In the genomic region with DNA sequence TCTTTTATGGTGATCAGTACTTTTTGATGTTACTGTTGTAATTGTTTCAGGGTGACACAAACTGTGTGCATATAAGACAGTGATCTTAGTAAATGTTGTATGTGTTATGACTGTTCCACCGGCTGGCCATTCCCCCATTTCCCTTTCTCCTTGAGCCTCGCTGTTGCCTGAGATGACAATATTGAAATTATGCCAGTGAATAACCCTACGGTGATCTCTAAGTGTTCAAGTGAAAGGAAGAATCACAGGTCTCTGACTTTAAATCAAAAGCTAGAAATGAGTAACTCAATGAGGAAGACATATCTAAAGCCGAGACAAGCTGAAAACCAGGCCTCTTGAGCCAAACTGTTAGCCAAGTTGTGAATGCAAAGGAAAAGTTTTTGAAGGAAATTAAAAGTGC, we compare ENCODE assay signal across 15 cellular contexts. TPM values are rescaled to one million over a fixed set of nuclear protein-coding genes. Genes with fewer than 3 reads are reported as not detected.
DNase-seq lines count a peak whose midpoint lies in the region; ATAC-seq, FAIRE-seq and TF ChIP-seq lines count a peak whose summit lies in the region.
"Had no signal": no experiment of that assay in that cellular context is flagged by ENCODE, and none has a peak within 500 bp of the region (broad histone marks: within the 10 kb centered on the region; RNA-seq: fewer than 3 reads in every experiment).

No MANE protein-coding gene starts in this region.

- no peak overlapping the region for H3K27ac ChIP-seq in K562 (ENCODE audit: extremely low read depth, low read depth, low read length)
- H3K27ac ChIP-seq: C4-2B, right atrium auricular region, vagina had no signal

- H3K9ac ChIP-seq in K562 (ENCODE audit: insufficient read depth in 1 of 2, low read depth in 2 of 2, low read length in 2 of 2): no peak overlapping the region

- no peaks in the 10 kb centered on the region for H3K27me3 ChIP-seq in K562 (ENCODE audit: control insufficient read depth in 2 of 2, insufficient read depth in 2 of 2, low read length in 2 of 2)
- H3K27me3 ChIP-seq: right atrium auricular region, vagina had no signal

- no peak for TF ChIP-seq RAD21 in K562 (CRISPR knock-in tag; conservative IDR thresholded peaks at IDR 0.05 in 1 of 2, IDR thresholded peaks at IDR 0.05 in 1 of 2)

- POLR2A ChIA-PET in K562 (lab: Yijun Ruan, JAX): no interaction called here

- DNase-seq in K562 (ENCODE audit: extremely low read depth in 1 of 4, low spot score in 3 of 4) (no peak), GM03348 (ENCODE audit: low spot score) (no peak), putamen (ENCODE audit: low spot score) (no peak)
- DNase-seq in stimulated activated CD8-positive, alpha-beta memory T cell treated with anti-CD3 and anti-CD28 coated beads, Interleukin-4, amount 100 ng/mL, for 48 hours: no peak
- DNase-seq: activated CD4-positive, alpha-beta T cell treated with anti-CD3 and anti-CD28 coated beads, Interleukin-2, amount 50 U/mL, for 4 hours; activated effector memory CD4-positive, alpha-beta T cell treated with anti-CD3 and anti-CD28 coated beads, Interleukin-2, amount 50 U/mL, for 16 hours; nephron progenitor cell had no signal

- WGBS in K562 (ENCODE audit: insufficient coverage, low coverage, missing lambda C conversion rate): 77% methylated on average over 4 of the region's 4 CpGs

- TF ChIP-seq CTCF in K562 (IDR thresholded peaks at IDR 0.05 in 2 of 3, conservative IDR thresholded peaks at IDR 0.05 in 1 of 3; ENCODE audit: insufficient read depth in 2 of 3, low read depth in 1 of 3, low read length in 3 of 3): no peak

- FAIRE-seq in K562 (lab: Jason Lieb, UNC): peak; percentile 35
- FAIRE-seq: HTR-8/SVneo had no signal

- intact Hi-C loops in K562 (cut with micrococcal nuclease): no loop called here

- BruUV-seq in K562 (replicated peaks; lab: Mats Ljungman, UMichigan): no TSS peak

- no peak for TF ChIP-seq POLR2A in K562 (conservative IDR thresholded peaks at IDR 0.05)

- CTCF ChIA-PET in K562 (lab: Yijun Ruan, JAX; ENCODE audit: low intra/inter-chr PET ratio): no interaction called here

- H4K20me1 ChIP-seq in K562 (replicated peaks; ENCODE audit: control insufficient read depth, insufficient read depth, low read length): no peaks in the 10 kb centered on the region

- no peaks in the 10 kb centered on the region; a peak in 1 of 5 replicates for H3K4me1 ChIP-seq in K562 (replicated peaks in 1 of 2; ENCODE audit: control insufficient read depth in 2 of 2, insufficient read depth in 2 of 2, low read length in 2 of 2)
- H3K4me1 ChIP-seq: right atrium auricular region, vagina had no signal

- no peak overlapping the region for H3K4me3 ChIP-seq in K562
- H3K4me3 ChIP-seq: lung, right atrium auricular region, vagina had no signal

- no peak overlapping the region for H3K4me2 ChIP-seq in K562 (ENCODE audit: insufficient read depth, low read length)

- H2AFZ ChIP-seq in K562 (ENCODE audit: low read depth, low read length): no peak overlapping the region

- H3K9me3 ChIP-seq in K562 (replicated peaks; ENCODE audit: control insufficient read depth, insufficient read depth, low read depth, low read length): no peaks in the 10 kb centered on the region; the same call in 1 of the 2 replicates
- H3K9me3 ChIP-seq: right atrium auricular region had no signal

- in situ Hi-C loops in K562 (cut with MboI): no loop called here

- TF ChIP-seq EP300 in K562 (IDR thresholded peaks at IDR 0.05; ENCODE audit: low read length): no peak

- H3K79me2 ChIP-seq in K562 (ENCODE audit: control insufficient read depth, insufficient read depth, low read length): no peaks in the 10 kb centered on the region

- ATAC-seq in GM18511 (IDR thresholded peaks at IDR 0.05; ENCODE audit: unreplicated experiment) (peak; percentile 78), GM19395 (IDR thresholded peaks at IDR 0.05; ENCODE audit: unreplicated experiment) (peak; percentile 87), HG02885 (IDR thresholded peaks at IDR 0.05; ENCODE audit: poor library complexity, unreplicated experiment) (peak; percentile 58), K562 (no peak)

- no peaks in the 10 kb centered on the region for H3K36me3 ChIP-seq in K562 (ENCODE audit: control insufficient read depth, insufficient read depth, low read length)
- H3K36me3 ChIP-seq: right atrium auricular region, vagina had no signal

- H3K9me1 ChIP-seq in K562 (ENCODE audit: control insufficient read depth, insufficient read depth, low read length): no peaks in the 10 kb centered on the region

TF ChIP-seq in K562, 482 proteins besides CTCF, POLR2A, EP300 and RAD21 (continues in another document):
- TF ChIP-seq GATAD2A (IDR thresholded peaks at IDR 0.05) (no peak), PHF21A (IDR thresholded peaks at IDR 0.05; ENCODE audit: borderline replicate concordance, low read depth) (no peak), GABPB1 (CRISPR knock-in tag; IDR thresholded peaks at IDR 0.05) (no peak), NCOA1 (IDR thresholded peaks at IDR 0.05; ENCODE audit: low read depth) (no peak), ZC3H11A (IDR thresholded peaks at IDR 0.05; ENCODE audit: low read depth, low read length) (no peak), ZNF764 (CRISPR knock-in tag; IDR thresholded peaks at IDR 0.05; ENCODE audit: low read depth) (no peak), ZNF668 (CRISPR knock-in tag; IDR thresholded peaks at IDR 0.05) (no peak), SIX5 (IDR thresholded peaks at IDR 0.05; ENCODE audit: borderline replicate concordance in 1 of 2, insufficient read depth in 1 of 2, low read depth in 1 of 2, low read length in 2 of 2) (no peak), AFF4 (CRISPR knock-in tag; IDR thresholded peaks at IDR 0.05) (no peak)
- TF ChIP-seq, protein P1, sequence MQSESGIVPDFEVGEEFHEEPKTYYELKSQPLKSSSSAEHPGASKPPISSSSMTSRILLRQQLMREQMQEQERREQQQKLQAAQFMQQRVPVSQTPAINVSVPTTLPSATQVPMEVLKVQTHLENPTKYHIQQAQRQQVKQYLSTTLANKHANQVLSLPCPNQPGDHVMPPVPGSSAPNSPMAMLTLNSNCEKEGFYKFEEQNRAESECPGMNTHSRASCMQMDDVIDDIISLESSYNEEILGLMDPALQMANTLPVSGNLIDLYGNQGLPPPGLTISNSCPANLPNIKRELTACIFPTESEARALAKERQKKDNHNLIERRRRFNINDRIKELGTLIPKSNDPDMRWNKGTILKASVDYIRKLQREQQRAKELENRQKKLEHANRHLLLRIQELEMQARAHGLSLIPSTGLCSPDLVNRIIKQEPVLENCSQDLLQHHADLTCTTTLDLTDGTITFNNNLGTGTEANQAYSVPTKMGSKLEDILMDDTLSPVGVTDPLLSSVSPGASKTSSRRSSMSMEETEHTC (IDR thresholded peaks at IDR 0.05): no peak

RNA-seq across cellular contexts. Expression of gene TULP4, which starts 32.3 kb away (rescaled TPM):
- 55.8 and 138 TPM in 2 replicates for total RNA-seq in K562 (2011; cell fraction: chromatin; rRNA removed; ENCODE audit: low replicate concordance)
- 31.7 and 40.0 TPM in 2 replicates for total RNA-seq in K562 (2011; cell fraction: nucleolus; rRNA removed)
- 43.3 and 43.6 TPM in 2 replicates for total RNA-seq in K562 (2011; cell fraction: nucleoplasm; rRNA removed)
- total RNA-seq in K562 (2014; rRNA removed) (33.3 and 33.8 TPM in 2 replicates), K562 (2014; rRNA removed; fragmentation: Illumina TruSeq; extraction: Trizol) (50.4 and 52.4 TPM in 2 replicates), K562 (2015; rRNA removed; fragmentation: Illumina TruSeq; extraction: Trizol) (43.7 and 48.8 TPM in 2 replicates), K562 (2021) (42.5 and 46.9 TPM in 2 replicates)
- polyA plus RNA-seq in K562 (2011; rRNA removed) (8.7 and 9.4 TPM in 2 replicates), K562 (2014; fragmentation: Illumina TruSeq; extraction: Trizol) (8.0 and 8.4 TPM in 2 replicates), K562 (2014; fragmentation: Nextera tagmentation; extraction: Ambion mirVana) (1 to 10 TPM; 1.2 to 4.2 TPM), K562 (2014; rRNA removed) (7.4 and 11.0 TPM in 2 replicates)
- polyA plus RNA-seq in K562 (2011; cell fraction: cytosol; rRNA removed): 6.3 and 7.4 TPM in 2 replicates
- polyA plus RNA-seq in K562 (2011; cell fraction: nucleus; rRNA removed): 9.1 and 13.4 TPM in 2 replicates
- polyA plus RNA-seq in K562 (2012): 5.3 and 6.3 TPM in 2 replicates
- 95.3 and 111 TPM in 2 replicates for polyA minus RNA-seq in K562 (2011; rRNA and poly(A)+ RNA removed)
- polyA minus RNA-seq in K562 (2011; cell fraction: cytosol; rRNA and poly(A)+ RNA removed): 43.8 and 48.1 TPM in 2 replicates
- 31.8 and 41.5 TPM in 2 replicates for polyA minus RNA-seq in K562 (2011; cell fraction: nucleus; rRNA and poly(A)+ RNA removed)
